In the genomic region with DNA sequence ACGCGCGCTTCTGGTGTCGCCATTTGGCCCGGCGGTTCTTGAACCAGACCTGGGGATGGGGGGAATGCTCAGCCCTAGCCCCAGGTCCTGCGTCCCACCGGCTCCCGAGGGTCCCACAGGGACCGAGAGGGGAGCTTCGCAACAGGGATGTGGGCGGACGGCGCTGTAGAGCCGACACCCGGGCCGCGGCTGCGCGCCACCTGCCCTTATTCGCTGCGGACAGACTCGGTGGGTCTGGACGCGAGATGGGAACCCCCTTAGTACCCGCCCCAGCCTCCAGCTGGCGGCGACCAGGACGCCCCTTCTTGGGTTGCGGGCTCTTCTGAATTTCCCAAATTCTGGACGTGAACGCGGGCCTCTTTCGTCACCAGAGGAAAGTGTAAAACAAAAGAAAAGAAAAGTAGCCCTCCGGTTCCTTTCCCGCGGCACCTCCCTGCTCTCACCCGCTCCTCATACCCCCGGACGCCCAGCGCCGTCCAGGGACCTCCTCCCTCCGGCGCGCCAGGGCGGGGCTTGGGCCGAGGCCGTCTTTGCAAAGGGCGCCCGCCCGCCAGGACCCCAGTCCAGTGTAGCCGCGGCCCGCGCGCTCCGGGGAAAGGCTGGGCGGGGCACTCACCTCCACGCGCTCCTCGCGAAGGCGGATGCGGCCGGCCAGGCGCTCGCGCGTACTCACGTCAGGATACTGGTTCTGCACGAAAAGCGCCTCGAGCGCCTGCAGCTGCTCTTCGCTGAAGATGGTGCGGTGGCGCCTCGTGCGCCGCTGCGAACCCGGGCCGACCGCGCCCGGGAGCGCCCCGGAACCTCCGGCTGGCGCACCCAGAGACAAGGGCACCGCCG, we compare ENCODE assay signal across 9 cellular contexts.
DNase-seq lines count a peak whose midpoint lies in the region; ATAC-seq lines count a peak whose summit lies in the region.
"Had no signal": no experiment of that assay in that cellular context is flagged by ENCODE, and none has a peak within 500 bp of the region (broad histone marks: within the 10 kb centered on the region; RNA-seq: fewer than 3 reads in every experiment).

No MANE protein-coding gene starts in this region.

- no peak overlapping the region for H3K9ac ChIP-seq in iPS-15b (ENCODE audit: low read depth, low read length)

- H3K36me3 ChIP-seq in iPS-15b (ENCODE audit: control insufficient read depth, insufficient read depth, low read length) = no peaks in the 10 kb centered on the region

- ATAC-seq in HG03439 (IDR thresholded peaks at IDR 0.05; ENCODE audit: unreplicated experiment) = no peak

- H3K9me3 ChIP-seq in iPS-15b (ENCODE audit: control insufficient read depth, insufficient read depth, low read length) = peaks cover 3% of the 10 kb centered on the region

- peaks cover 68% of the 10 kb centered on the region for H3K27me3 ChIP-seq in iPS-15b (ENCODE audit: control insufficient read depth, insufficient read depth, low read length)

- DNase-seq in NCI-H1105 treated with DMSO at 0.1 percent for 48 hours (lab: John Stamatoyannopoulos, UW) (peak; percentile 20), NCI-H1105 (lab: John Stamatoyannopoulos, UW) (no peak), posterior cingulate gyrus (no peak), activated gamma-delta T cell treated with Interleukin-2 at 50 U/mL for 16 hours (no peak)
- DNase-seq in activated CD4-positive, alpha-beta T cell treated with anti-CD3 and anti-CD28 coated beads, Interleukin-2, amount 50 U/mL, for 48 hours = peak; percentile 45
- peak in 5 of 6 experiments; percentile 11 to 34 (median 30) for DNase-seq in stimulated activated naive CD4-positive, alpha-beta T cell (lab: John Stamatoyannopoulos, UW)
- DNase-seq: NCI-H774 had no signal

- H3K4me1 ChIP-seq in iPS-15b (ENCODE audit: control insufficient read depth, insufficient read depth, low read length) = peaks cover 2% of the 10 kb centered on the region

- peak overlapping the region; percentile 50 for H3K4me3 ChIP-seq in iPS-15b (ENCODE audit: low read depth, low read length)

- intact Hi-C loops in posterior cingulate gyrus (cut with DNase I) = no loop called here

Comparison
In these comparisons a context has a peak if more than half of its experiments do, and no peak if none do; other contexts are left out.
1. DNase-seq: peak in NCI-H1105 treated with DMSO at 0.1 percent for 48 hours (single experiment), activated CD4-positive, alpha-beta T cell treated with anti-CD3 and anti-CD28 coated beads, Interleukin-2, amount 50 U/mL, for 48 hours (2 of 2) and stimulated activated naive CD4-positive, alpha-beta T cell (5 of 6); none in NCI-H1105 (single experiment), posterior cingulate gyrus (0 of 10) and activated gamma-delta T cell treated with Interleukin-2 at 50 U/mL for 16 hours (single experiment).